15 cellular contexts compared by ENCODE assay signal in the genomic region with DNA sequence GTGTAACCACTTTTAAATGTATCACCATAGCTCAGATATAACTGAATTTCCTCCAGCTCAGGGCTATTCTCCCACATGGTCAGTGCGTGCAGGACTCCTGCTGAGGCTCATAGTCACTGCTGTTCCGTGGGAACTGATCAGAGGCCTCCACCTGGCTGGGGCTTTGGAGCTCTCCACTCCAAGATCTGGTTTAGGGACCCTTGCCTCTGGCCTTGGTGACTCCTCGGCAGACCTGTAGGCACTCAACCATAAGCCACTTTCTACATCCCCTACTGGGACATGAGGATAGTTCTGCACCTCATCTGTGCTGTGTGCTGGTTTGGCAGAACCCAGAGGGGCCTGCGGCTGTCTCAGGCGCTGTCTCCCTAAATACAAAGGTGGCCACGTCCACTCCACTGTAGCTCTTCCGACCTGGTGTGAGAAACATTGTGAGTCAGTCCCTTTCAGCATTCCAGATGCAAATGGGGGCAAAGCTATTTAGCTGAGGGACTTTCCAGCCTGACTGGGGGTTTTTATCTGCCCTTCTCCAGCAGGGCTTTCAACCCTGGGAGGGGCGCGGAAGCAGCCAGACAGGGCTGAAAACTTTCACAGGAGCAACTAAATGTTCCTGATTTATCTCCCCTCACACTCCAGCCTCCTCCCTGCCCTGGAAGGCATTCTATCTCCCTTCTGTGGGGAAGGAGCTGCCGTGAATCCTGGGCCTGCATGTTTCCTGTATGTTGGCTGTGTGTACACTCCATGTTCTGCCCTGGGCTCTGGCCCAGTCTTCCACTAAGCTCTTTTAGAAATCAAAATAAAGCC.
A peak's percentile ranks its signal among the peaks of the same experiment; 100 is the strongest.
DNase-seq lines count a peak whose midpoint lies in the region; ATAC-seq, FAIRE-seq and TF ChIP-seq lines count a peak whose summit lies in the region.
"Had no signal": no experiment of that assay in that cellular context is flagged by ENCODE, and none has a peak within 500 bp of the region (broad histone marks: within the 10 kb centered on the region; RNA-seq: fewer than 3 reads in every experiment).

No MANE protein-coding gene starts in this region.

- peak overlapping the region; percentile 12; the same call in 1 of the 2 replicates for H3K4me3 ChIP-seq in HUES6 (ENCODE audit: low read depth, low read length)
- H3K4me3 ChIP-seq in fibroblast of pulmonary artery (replicated peaks; ENCODE audit: low read depth, low read length): no peak overlapping the region
- no peak overlapping the region for H3K4me3 ChIP-seq in trophoblast cell (ENCODE audit: low read depth, low read length)
- H3K4me3 ChIP-seq: Peyer's patch had no signal

- H4K91ac ChIP-seq in trophoblast cell (ENCODE audit: low read depth, low read length): peak overlapping the region; percentile 41

- H3K9me3 ChIP-seq in HUES6 (ENCODE audit: control insufficient read depth, insufficient read depth, low read depth, low read length): no peaks in the 10 kb centered on the region
- no peaks in the 10 kb centered on the region for H3K9me3 ChIP-seq in trophoblast cell (ENCODE audit: insufficient read depth, low read depth, low read length)
- H3K9me3 ChIP-seq: neutrophil, Peyer's patch had no signal

- no peak overlapping the region for H2AK5ac ChIP-seq in trophoblast cell (ENCODE audit: low read length)

- H4K12ac ChIP-seq in trophoblast cell (ENCODE audit: low read depth, low read length): no peak overlapping the region

- no peak overlapping the region for H2BK12ac ChIP-seq in trophoblast cell (ENCODE audit: low read length)

- peak overlapping the region; percentile 3 for H3K18ac ChIP-seq in trophoblast cell (ENCODE audit: low read length)

- DNase-seq in fibroblast of pulmonary artery (ENCODE audit: low read depth) (peak; percentile 41), trophoblast cell (peak; percentile 42 to 59), H54 (ENCODE audit: insufficient read length, low spot score) (no peak), NCI-H2107 (lab: John Stamatoyannopoulos, UW) (no peak), HuH-7 (ENCODE audit: low spot score) (no peak), NCI-H2107 treated with DMSO at 0.1 percent for 48 hours (lab: John Stamatoyannopoulos, UW; ENCODE audit: unreplicated experiment) (no peak)
- DNase-seq: Kasumi-1, NCI-H2171 treated with DMSO at 0.1 percent for 48 hours, Peyer's patch had no signal

- ATAC-seq in GM19463 (IDR thresholded peaks at IDR 0.05; ENCODE audit: unreplicated experiment): peak; percentile 62
- ATAC-seq: esophagus mucosa; stimulated activated effector memory CD8-positive, alpha-beta T cell treated with anti-CD3 and anti-CD28 coated beads, Interleukin-12 subunit alpha, Interleukin-12 subunit beta, amount 100 ng/mL, for 72 hours had no signal

- peak overlapping the region; percentile 75 for H3K27ac ChIP-seq in HUES6 (ENCODE audit: low read depth, low read length)
- peak overlapping the region; percentile 60 for H3K27ac ChIP-seq in trophoblast cell (ENCODE audit: low read depth, low read length)
- H3K27ac ChIP-seq: neutrophil, Peyer's patch, VCaP had no signal

- no peak overlapping the region for H3K14ac ChIP-seq in trophoblast cell (ENCODE audit: low read length)

- H3K23ac ChIP-seq in trophoblast cell (ENCODE audit: low read length): no peak overlapping the region

- peak overlapping the region; percentile 20 for H4K8ac ChIP-seq in trophoblast cell (ENCODE audit: low read depth, low read length)

- H3K4me1 ChIP-seq in HUES6 (ENCODE audit: control insufficient read depth, insufficient read depth, low read length) (peaks cover 31% of the 10 kb centered on the region), trophoblast cell (ENCODE audit: control insufficient read depth in 1 of 2, insufficient read depth in 2 of 2, low read length in 2 of 2) (peaks cover 0 to 10% of the 10 kb centered on the region in 2 experiments)
- H3K4me1 ChIP-seq: Peyer's patch had no signal

- no peaks in the 10 kb centered on the region for H3K79me2 ChIP-seq in trophoblast cell (ENCODE audit: control insufficient read depth, insufficient read depth, low read length, poor library complexity)

- H3K27me3 ChIP-seq in HUES6 (ENCODE audit: control insufficient read depth, insufficient read depth, low read length): no peaks in the 10 kb centered on the region
- H3K27me3 ChIP-seq in trophoblast cell (ENCODE audit: insufficient read depth, low read length): no peaks in the 10 kb centered on the region
- H3K27me3 ChIP-seq: neutrophil, Peyer's patch had no signal

- no peak for TF ChIP-seq POLR2A in H54 (IDR thresholded peaks at IDR 0.05; ENCODE audit: low read depth, low read length)

- H3K36me3 ChIP-seq in HUES6 (ENCODE audit: control insufficient read depth, insufficient read depth, low read length) (no peaks in the 10 kb centered on the region), trophoblast cell (ENCODE audit: control insufficient read depth in 1 of 2, insufficient read depth in 2 of 2, low read length in 2 of 2) (no peaks in the 10 kb centered on the region)
- H3K36me3 ChIP-seq: neutrophil, Peyer's patch had no signal

- no CpG with 5 or more reads among the region's 10 CpGs for WGBS in trophoblast cell (ENCODE audit: extremely low coverage, insufficient coverage, insufficient read length)

- H3K4me2 ChIP-seq in trophoblast cell (ENCODE audit: low read length): peak overlapping the region; percentile 3

- no peak for FAIRE-seq in H54 (lab: Jason Lieb, UNC)

- no peak overlapping the region for H2BK5ac ChIP-seq in trophoblast cell (ENCODE audit: low read depth, low read length, poor library complexity)

- no peak overlapping the region for H3K4ac ChIP-seq in trophoblast cell (ENCODE audit: low read depth, low read length)

- no peak overlapping the region for H2BK120ac ChIP-seq in trophoblast cell (ENCODE audit: insufficient read depth, low read length, poor library complexity)

- H2AFZ ChIP-seq in trophoblast cell (ENCODE audit: insufficient read depth, low read length, poor library complexity): no peak overlapping the region

- H3K79me1 ChIP-seq in trophoblast cell (ENCODE audit: low read length): peaks cover 8% of the 10 kb centered on the region

- H3K9ac ChIP-seq in HUES6 (ENCODE audit: low read length) (peak overlapping the region; percentile 66), trophoblast cell (ENCODE audit: low read length) (no peak overlapping the region)

- TF ChIP-seq CTCF in fibroblast of pulmonary artery (IDR thresholded peaks at IDR 0.05; ENCODE audit: low read length, missing control alignments): no peak

Comparison
In these comparisons a context has a peak if more than half of its experiments do, and no peak if none do; other contexts are left out.
1. DNase-seq: peak in fibroblast of pulmonary artery (single experiment) and trophoblast cell (2 of 2); none in H54 (single experiment), NCI-H2107 (single experiment), HuH-7 (single experiment) and NCI-H2107 treated with DMSO at 0.1 percent for 48 hours (single experiment).